In genomic region chr14:103220134-103220981, GRCh38 we compare ENCODE assay signal across 13 cellular contexts.
A peak's percentile ranks its signal among the peaks of the same experiment; 100 is the strongest.
DNase-seq lines count a peak whose midpoint lies in the region; ATAC-seq and TF ChIP-seq lines count a peak whose summit lies in the region.
"Had no signal": no experiment of that assay in that cellular context is flagged by ENCODE, and none has a peak within 500 bp of the region (broad histone marks: within the 10 kb centered on the region; RNA-seq: fewer than 3 reads in every experiment).

No MANE protein-coding gene starts in this region.

- no peaks in the 10 kb centered on the region for H3K79me1 ChIP-seq in H9 (ENCODE audit: insufficient read depth, low read depth, low read length, poor library complexity, severe bottlenecking)

- intact Hi-C loops in lower lobe of right lung (cut with DNase I), result no loop called here
- intact Hi-C loops in activated naive CD4-positive, alpha-beta T cell treated with anti-CD3 and anti-CD28 coated beads for 36 hours (cut with micrococcal nuclease), result no loop called here

- no peak overlapping the region for H3K4ac ChIP-seq in H9 (ENCODE audit: low read depth, low read length)

- H3K14ac ChIP-seq in H9 (ENCODE audit: insufficient read depth, low read length), result no peak overlapping the region

- H2AK5ac ChIP-seq in H9 (ENCODE audit: insufficient read length, low read length), result no peak overlapping the region

- no peak overlapping the region for H4K5ac ChIP-seq in H9 (ENCODE audit: insufficient read length, low read depth, low read length)

- H2BK12ac ChIP-seq in H9 (ENCODE audit: insufficient read length, low read depth, low read length), result no peak overlapping the region

- H3K27ac Mint-ChIP-seq in H9, result no peak overlapping the region
- H3K27ac Mint-ChIP-seq in endodermal cell, result no peak overlapping the region
- H3K27ac Mint-ChIP-seq in activated naive CD4-positive, alpha-beta T cell treated with anti-CD3 and anti-CD28 coated beads for 36 hours, result no peak overlapping the region
- H3K27ac Mint-ChIP-seq: naive thymus-derived CD8-positive, alpha-beta T cell had no signal

- TF ChIP-seq CTCF in H9 (conservative IDR thresholded peaks at IDR 0.05) (no peak), endodermal cell (conservative IDR thresholded peaks at IDR 0.05) (peak; percentile 17), lower lobe of right lung (IDR thresholded peaks at IDR 0.05) (no peak)

- H3K4me3 ChIP-seq in endodermal cell (ENCODE audit: low read length) (no peak overlapping the region), lower lobe of right lung (peak overlapping the region; percentile 41), stomach smooth muscle (ENCODE audit: low read length in 2 of 2) (peak overlapping the region; percentile 12 to 64)

- no peaks in the 10 kb centered on the region for H3K9me3 Mint-ChIP-seq in H9
- no peaks in the 10 kb centered on the region for H3K9me3 Mint-ChIP-seq in endodermal cell
- H3K9me3 Mint-ChIP-seq in activated naive CD4-positive, alpha-beta T cell treated with anti-CD3 and anti-CD28 coated beads for 36 hours, result no peaks in the 10 kb centered on the region

- H3K27me3 ChIP-seq in H9 (ENCODE audit: insufficient read depth, low read length) (peaks cover 6% of the 10 kb centered on the region; the same call in 1 of the 2 replicates), endodermal cell (ENCODE audit: control insufficient read depth, insufficient read depth, low read length, poor library complexity, severe bottlenecking) (peaks cover 33% of the 10 kb centered on the region), lower lobe of right lung (ENCODE audit: low read depth) (peaks cover 29% of the 10 kb centered on the region), stomach smooth muscle (ENCODE audit: control insufficient read depth in 1 of 2, insufficient read depth in 2 of 2, low read length in 2 of 2) (peaks cover 17 to 34% of the 10 kb centered on the region in 2 donors)

- no peak overlapping the region for H2BK15ac ChIP-seq in H9 (ENCODE audit: low read depth, low read length)

- H2AFZ ChIP-seq in H9 (ENCODE audit: low read length), result no peak overlapping the region

- no peaks in the 10 kb centered on the region for H3K36me3 ChIP-seq in endodermal cell (ENCODE audit: control insufficient read depth, insufficient read depth, low read length)
- no peaks in the 10 kb centered on the region for H3K36me3 ChIP-seq in lower lobe of right lung
- no peaks in the 10 kb centered on the region for H3K36me3 ChIP-seq in stomach smooth muscle (ENCODE audit: control insufficient read depth in 2 of 2, insufficient read depth in 2 of 2, low read length in 2 of 2)
- H3K36me3 ChIP-seq: WERI-Rb-1 had no signal

- H3K27ac ChIP-seq in H9 (ENCODE audit: insufficient read length, low read depth, low read length) (no peak overlapping the region), endodermal cell (ENCODE audit: low read depth, low read length) (no peak overlapping the region), lower lobe of right lung (no peak overlapping the region), stomach smooth muscle (ENCODE audit: low read length) (no peak overlapping the region)
- H3K27ac ChIP-seq: WERI-Rb-1 had no signal

- no peak overlapping the region for H4K8ac ChIP-seq in H9 (replicated peaks; ENCODE audit: insufficient read length, low read depth, low read length)

- H3T11ph ChIP-seq in H9 (ENCODE audit: low read length), result no peak overlapping the region

- no peak overlapping the region for H3K56ac ChIP-seq in H9 (ENCODE audit: insufficient read length, low read depth, low read length)

- CTCF ChIA-PET in activated naive CD4-positive, alpha-beta T cell treated with anti-CD3 and anti-CD28 coated beads for 36 hours (lab: Charles Lee), result no interaction called here

- H3K27me3 Mint-ChIP-seq in H9 (ENCODE audit: low read depth) (peaks cover 39% of the 10 kb centered on the region), endodermal cell (ENCODE audit: insufficient read depth) (peaks cover 50% of the 10 kb centered on the region)
- H3K27me3 Mint-ChIP-seq in activated naive CD4-positive, alpha-beta T cell treated with anti-CD3 and anti-CD28 coated beads for 36 hours (ENCODE audit: low read depth), result peaks cover 47% of the 10 kb centered on the region

- no peak overlapping the region for H3K23ac ChIP-seq in H9 (ENCODE audit: insufficient read length, low read depth, low read length)

- peak; percentile 45 for DNase-seq in H9
- peak; percentile 70 for DNase-seq in endodermal cell
- DNase-seq in lower lobe of right lung, result no peak
- DNase-seq in activated naive CD4-positive, alpha-beta T cell treated with anti-CD3 and anti-CD28 coated beads for 36 hours, result no peak
- no peak for DNase-seq in NCI-H146 (lab: John Stamatoyannopoulos, UW)
- no peak for DNase-seq in activated gamma-delta T cell treated with Interleukin-2 at 50 U/mL for 16 hours
- DNase-seq: activated T-cell treated with anti-CD3 and anti-CD28 coated beads, Interleukin-2, amount 50 U/mL, for 1 hour; COR-L47; KG1; naive thymus-derived CD8-positive, alpha-beta T cell; WERI-Rb-1 had no signal

- no peaks in the 10 kb centered on the region; the same call in 1 of the 2 replicates for H3K4me1 ChIP-seq in H9 (ENCODE audit: insufficient read depth, low read length)
- H3K4me1 ChIP-seq in endodermal cell (ENCODE audit: control insufficient read depth, insufficient read depth, low read length), result no peaks in the 10 kb centered on the region
- peaks cover 9% of the 10 kb centered on the region for H3K4me1 ChIP-seq in lower lobe of right lung
- H3K4me1 ChIP-seq in stomach smooth muscle (ENCODE audit: control insufficient read depth, insufficient read depth, low read length), result peaks cover 6% of the 10 kb centered on the region

- no peaks in the 10 kb centered on the region for H3K23me2 ChIP-seq in H9 (ENCODE audit: insufficient read length, low read depth, low read length, poor library complexity, severe bottlenecking)

- H2BK120ac ChIP-seq in H9 (ENCODE audit: low read depth, low read length, poor library complexity, severe bottlenecking), result no peak overlapping the region

- H2BK5ac ChIP-seq in H9 (ENCODE audit: insufficient read length, low read length), result no peak overlapping the region

- no peaks in the 10 kb centered on the region for H4K20me1 ChIP-seq in H9 (ENCODE audit: control insufficient read depth, insufficient read depth, insufficient read length)

- H3K79me2 ChIP-seq in H9 (ENCODE audit: insufficient read depth, low read length), result no peaks in the 10 kb centered on the region

- H3K4me2 ChIP-seq in H9 (ENCODE audit: insufficient read depth, insufficient read length, low read length), result peak overlapping the region; percentile 53

- H2BK20ac ChIP-seq in H9 (ENCODE audit: low read depth, low read length, poor library complexity, severe bottlenecking), result no peak overlapping the region

- H3K4me3 Mint-ChIP-seq in H9 (peak overlapping the region; percentile 50 to 68; a peak in 4 of 5 replicates), endodermal cell (peak overlapping the region; percentile 52)
- H3K4me3 Mint-ChIP-seq in activated naive CD4-positive, alpha-beta T cell treated with anti-CD3 and anti-CD28 coated beads for 36 hours, result no peak overlapping the region

- H3K36me3 Mint-ChIP-seq in H9 (ENCODE audit: insufficient read depth in 1 of 3, low read depth in 3 of 3), result no peaks in the 10 kb centered on the region
- H3K36me3 Mint-ChIP-seq in endodermal cell (ENCODE audit: low read depth), result no peaks in the 10 kb centered on the region
- H3K36me3 Mint-ChIP-seq in activated naive CD4-positive, alpha-beta T cell treated with anti-CD3 and anti-CD28 coated beads for 36 hours (ENCODE audit: low read depth), result no peaks in the 10 kb centered on the region
- H3K36me3 Mint-ChIP-seq: naive thymus-derived CD8-positive, alpha-beta T cell had no signal

- no peak overlapping the region for H3K18ac ChIP-seq in H9 (ENCODE audit: insufficient read length, low read depth, low read length)

- H3K9me3 ChIP-seq in H9 (ENCODE audit: control insufficient read depth, low read depth, low read length) (no peaks in the 10 kb centered on the region), endodermal cell (ENCODE audit: control insufficient read depth, low read length) (no peaks in the 10 kb centered on the region), lower lobe of right lung (no peaks in the 10 kb centered on the region), stomach smooth muscle (ENCODE audit: control insufficient read depth in 2 of 2, low read length in 2 of 2) (peaks cover 5 to 7% of the 10 kb centered on the region in 2 donors)

- ATAC-seq in lower lobe of right lung, result peak; percentile 20 to 28
- no peak for ATAC-seq in GM19324 (IDR thresholded peaks at IDR 0.05; ENCODE audit: low FRiP score, unreplicated experiment)
- ATAC-seq: naive thymus-derived CD8-positive, alpha-beta T cell had no signal

- H4K91ac ChIP-seq in H9 (ENCODE audit: insufficient read length, low read depth, low read length), result no peak overlapping the region

- H3K9ac ChIP-seq in H9 (ENCODE audit: extremely low read depth, insufficient read length, low read length) (no peak overlapping the region), endodermal cell (ENCODE audit: extremely low read depth, low read length, poor library complexity, severe bottlenecking) (no peak overlapping the region), stomach smooth muscle (ENCODE audit: low read length in 2 of 2) (no peak overlapping the region)

- H3K4me1 Mint-ChIP-seq in H9 (peaks cover 28 to 31% of the 10 kb centered on the region in 2 experiments), endodermal cell (peaks cover 5% of the 10 kb centered on the region)
- H3K4me1 Mint-ChIP-seq in activated naive CD4-positive, alpha-beta T cell treated with anti-CD3 and anti-CD28 coated beads for 36 hours (ENCODE audit: low read depth), result peaks cover 7% of the 10 kb centered on the region

- WGBS in H9 (ENCODE audit: extremely low coverage, insufficient read length, low lambda C conversion rate), result no CpG with 5 or more reads among the region's 92 CpGs
- 29 to 46% methylated on average over 25 to 91 of the region's 92 CpGs for WGBS in endodermal cell (ENCODE audit: insufficient coverage in 1 of 2, insufficient read length in 1 of 2), 2 experiments

Comparison
In these comparisons a context has a peak if more than half of its experiments do, and no peak if none do; other contexts are left out.
1. DNase-seq: peak in H9 (single experiment) and endodermal cell (single experiment); none in lower lobe of right lung (single experiment), activated naive CD4-positive, alpha-beta T cell treated with anti-CD3 and anti-CD28 coated beads for 36 hours (single experiment), NCI-H146 (single experiment) and activated gamma-delta T cell treated with Interleukin-2 at 50 U/mL for 16 hours (single experiment).